Comparison of ENCODE assay signal across 1 cellular context in the genomic region with DNA sequence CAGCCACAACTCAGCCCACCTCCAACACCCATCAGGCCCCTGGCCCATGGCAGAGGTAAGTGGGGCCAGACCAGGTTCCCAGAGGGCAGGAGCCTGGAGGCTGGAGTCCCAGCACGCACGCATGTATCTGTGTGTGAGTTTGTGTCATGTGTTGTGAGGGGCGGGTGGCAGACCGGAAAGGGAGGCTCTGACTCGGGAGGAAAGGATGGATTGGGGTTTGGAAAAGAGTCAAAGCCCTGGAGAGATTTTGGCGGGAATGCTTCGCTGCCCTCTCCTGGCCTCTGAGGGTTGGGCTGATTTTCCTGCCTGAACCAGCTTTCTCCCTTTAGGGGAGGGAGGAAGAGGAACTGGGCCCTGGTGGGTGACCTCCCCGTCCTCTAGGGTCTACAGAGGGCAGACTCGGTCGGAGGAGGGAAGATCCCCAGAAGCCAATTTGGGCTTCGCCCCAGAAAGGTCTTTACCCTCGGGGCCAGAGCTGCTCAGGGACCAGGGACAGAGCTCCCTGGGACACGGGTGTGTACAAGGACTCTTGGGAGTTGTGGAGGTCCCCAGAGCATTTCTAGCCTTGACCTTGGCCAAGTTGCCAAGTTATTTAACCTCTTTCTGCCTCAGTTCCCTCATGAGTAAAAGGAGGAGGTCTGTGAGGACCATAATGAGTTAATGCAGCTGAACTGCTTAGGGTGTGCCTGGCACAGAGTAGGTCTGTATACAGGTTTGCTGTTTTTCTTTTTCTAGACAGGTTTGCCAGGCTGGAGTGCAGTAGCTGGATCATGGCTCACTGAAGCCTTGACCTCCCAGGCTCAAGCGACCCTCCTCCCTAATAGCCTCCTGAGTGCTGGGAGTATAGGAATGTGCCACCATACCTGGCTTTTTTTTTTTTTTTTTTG.
A peak's percentile ranks its signal among the peaks of the same experiment; 100 is the strongest.
TF ChIP-seq lines count a peak whose summit lies in the region.

No MANE protein-coding gene starts in this region.

TF ChIP-seq in K562, 482 proteins besides CTCF, POLR2A, EP300 and RAD21 (continued from another document and continues in another):
- TF ChIP-seq, protein P1, sequence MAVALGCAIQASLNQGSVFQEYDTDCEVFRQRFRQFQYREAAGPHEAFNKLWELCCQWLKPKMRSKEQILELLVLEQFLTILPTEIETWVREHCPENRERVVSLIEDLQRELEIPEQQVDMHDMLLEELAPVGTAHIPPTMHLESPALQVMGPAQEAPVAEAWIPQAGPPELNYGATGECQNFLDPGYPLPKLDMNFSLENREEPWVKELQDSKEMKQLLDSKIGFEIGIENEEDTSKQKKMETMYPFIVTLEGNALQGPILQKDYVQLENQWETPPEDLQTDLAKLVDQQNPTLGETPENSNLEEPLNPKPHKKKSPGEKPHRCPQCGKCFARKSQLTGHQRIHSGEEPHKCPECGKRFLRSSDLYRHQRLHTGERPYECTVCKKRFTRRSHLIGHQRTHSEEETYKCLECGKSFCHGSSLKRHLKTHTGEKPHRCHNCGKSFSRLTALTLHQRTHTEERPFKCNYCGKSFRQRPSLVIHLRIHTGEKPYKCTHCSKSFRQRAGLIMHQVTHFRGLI (CRISPR knock-in tag; IDR thresholded peaks at IDR 0.05): no peak
- TF ChIP-seq FOXJ2 (tag; IDR thresholded peaks at IDR 0.05) (no peak), POLR2AphosphoS2 (IDR thresholded peaks at IDR 0.05; ENCODE audit: low read length) (no peak), ZNF146 (CRISPR knock-in tag; IDR thresholded peaks at IDR 0.05; ENCODE audit: unreplicated experiment) (no peak), NFATC3 (IDR thresholded peaks at IDR 0.05) (no peak), ZNF785 (CRISPR knock-in tag; IDR thresholded peaks at IDR 0.05) (no peak), CHD2 (IDR thresholded peaks at IDR 0.05; ENCODE audit: low read depth, low read length) (no peak), CC2D1A (IDR thresholded peaks at IDR 0.05) (no peak), ERF (CRISPR knock-in tag; IDR thresholded peaks at IDR 0.05) (no peak), SRSF7 (optimal IDR thresholded peaks at IDR 0.05; ENCODE audit: low read depth, low read length) (no peak), E2F8 (IDR thresholded peaks at IDR 0.05; ENCODE audit: low read depth, partially characterized antibody) (peak; percentile 99), SNIP1 (IDR thresholded peaks at IDR 0.05; ENCODE audit: low read depth) (no peak), ARHGAP35 (IDR thresholded peaks at IDR 0.05; ENCODE audit: partially characterized antibody) (no peak), XRCC3 (IDR thresholded peaks at IDR 0.05) (no peak), STAT5B (CRISPR knock-in tag; IDR thresholded peaks at IDR 0.05) (no peak), HNRNPH1 (optimal IDR thresholded peaks at IDR 0.05; ENCODE audit: low read depth, low read length) (no peak), CHCHD3 (CRISPR knock-in tag; IDR thresholded peaks at IDR 0.05) (no peak), VEZF1 (CRISPR knock-in tag; IDR thresholded peaks at IDR 0.05) (peak; percentile 48; the same call in 1 of the 2 replicates), HSF4 (CRISPR knock-in tag; IDR thresholded peaks at IDR 0.05; ENCODE audit: borderline replicate concordance) (no peak), NONO (IDR thresholded peaks at IDR 0.05; ENCODE audit: low read depth in 2 of 2, low read length in 1 of 2) (no peak), ZNF354B (CRISPR knock-in tag; IDR thresholded peaks at IDR 0.05) (no peak), NEUROD1 (IDR thresholded peaks at IDR 0.05; ENCODE audit: borderline replicate concordance, low read depth, low read length, partially characterized antibody) (peak; percentile 27), NBN (IDR thresholded peaks at IDR 0.05; ENCODE audit: low read depth) (no peak), ZNF41 (CRISPR knock-in tag; conservative IDR thresholded peaks at IDR 0.05) (no peak), SIRT6 (IDR thresholded peaks at IDR 0.05; ENCODE audit: low read depth, low read length) (no peak), GTF2F1 (IDR thresholded peaks at IDR 0.05; ENCODE audit: low read depth, low read length) (no peak), TRIM25 (IDR thresholded peaks at IDR 0.05; ENCODE audit: borderline replicate concordance) (no peak), ETV1 (tag; conservative IDR thresholded peaks at IDR 0.05; ENCODE audit: low read depth) (peak; percentile 84), ZNF431 (CRISPR knock-in tag; IDR thresholded peaks at IDR 0.05) (0 out of 2 replicates have a peak, but pooled peaks have one; percentile 52), PURB (CRISPR knock-in tag; IDR thresholded peaks at IDR 0.05; ENCODE audit: low read depth) (no peak), ZKSCAN1 (IDR thresholded peaks at IDR 0.05; ENCODE audit: low read depth, low read length) (peak; percentile 56; the same call in 1 of the 2 replicates), CSDE1 (IDR thresholded peaks at IDR 0.05) (no peak), SREBF2 (CRISPR knock-in tag; IDR thresholded peaks at IDR 0.05) (no peak), NUFIP1 (IDR thresholded peaks at IDR 0.05; ENCODE audit: partially characterized antibody) (no peak), ZNF830 (CRISPR knock-in tag; IDR thresholded peaks at IDR 0.05) (no peak), NFIC (IDR thresholded peaks at IDR 0.05) (0 out of 2 replicates have a peak, but pooled peaks have one; percentile 34), MTF1 (CRISPR knock-in tag; IDR thresholded peaks at IDR 0.05; ENCODE audit: borderline replicate concordance) (no peak), FOXP1 (CRISPR knock-in tag; IDR thresholded peaks at IDR 0.05) (no peak), MAX (CRISPR knock-in tag; IDR thresholded peaks at IDR 0.05) (peak; percentile 13; the same call in 1 of the 2 replicates), UBTF (IDR thresholded peaks at IDR 0.05; ENCODE audit: borderline replicate concordance in 1 of 2, low read depth in 2 of 2, low read length in 2 of 2) (no peak), YY1 (IDR thresholded peaks at IDR 0.05; ENCODE audit: borderline replicate concordance in 1 of 3, control insufficient read depth in 1 of 3, extremely low read depth in 1 of 3, insufficient read depth in 3 of 3, insufficient read length in 1 of 3, insufficient replicate concordance in 2 of 3, low read depth in 1 of 3, low read length in 2 of 3) (no peak)
- TF ChIP-seq, protein P2, sequence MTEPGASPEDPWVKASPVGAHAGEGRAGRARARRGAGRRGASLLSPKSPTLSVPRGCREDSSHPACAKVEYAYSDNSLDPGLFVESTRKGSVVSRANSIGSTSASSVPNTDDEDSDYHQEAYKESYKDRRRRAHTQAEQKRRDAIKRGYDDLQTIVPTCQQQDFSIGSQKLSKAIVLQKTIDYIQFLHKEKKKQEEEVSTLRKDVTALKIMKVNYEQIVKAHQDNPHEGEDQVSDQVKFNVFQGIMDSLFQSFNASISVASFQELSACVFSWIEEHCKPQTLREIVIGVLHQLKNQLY (CRISPR knock-in tag; conservative IDR thresholded peaks at IDR 0.05): no peak
- TF ChIP-seq, protein P3, sequence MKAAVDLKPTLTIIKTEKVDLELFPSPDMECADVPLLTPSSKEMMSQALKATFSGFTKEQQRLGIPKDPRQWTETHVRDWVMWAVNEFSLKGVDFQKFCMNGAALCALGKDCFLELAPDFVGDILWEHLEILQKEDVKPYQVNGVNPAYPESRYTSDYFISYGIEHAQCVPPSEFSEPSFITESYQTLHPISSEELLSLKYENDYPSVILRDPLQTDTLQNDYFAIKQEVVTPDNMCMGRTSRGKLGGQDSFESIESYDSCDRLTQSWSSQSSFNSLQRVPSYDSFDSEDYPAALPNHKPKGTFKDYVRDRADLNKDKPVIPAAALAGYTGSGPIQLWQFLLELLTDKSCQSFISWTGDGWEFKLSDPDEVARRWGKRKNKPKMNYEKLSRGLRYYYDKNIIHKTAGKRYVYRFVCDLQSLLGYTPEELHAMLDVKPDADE (conservative IDR thresholded peaks at IDR 0.05; ENCODE audit: control insufficient read depth, low read depth, low read length): no peak
- TF ChIP-seq, protein P4, sequence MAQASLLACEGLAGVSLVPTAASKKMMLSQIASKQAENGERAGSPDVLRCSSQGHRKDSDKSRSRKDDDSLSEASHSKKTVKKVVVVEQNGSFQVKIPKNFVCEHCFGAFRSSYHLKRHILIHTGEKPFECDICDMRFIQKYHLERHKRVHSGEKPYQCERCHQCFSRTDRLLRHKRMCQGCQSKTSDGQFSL (CRISPR knock-in tag; IDR thresholded peaks at IDR 0.05): 0 out of 2 replicates have a peak, but pooled peaks have one; percentile 39
- TF ChIP-seq, protein P4 (tag; IDR thresholded peaks at IDR 0.05): no peak
- TF ChIP-seq, protein P5, sequence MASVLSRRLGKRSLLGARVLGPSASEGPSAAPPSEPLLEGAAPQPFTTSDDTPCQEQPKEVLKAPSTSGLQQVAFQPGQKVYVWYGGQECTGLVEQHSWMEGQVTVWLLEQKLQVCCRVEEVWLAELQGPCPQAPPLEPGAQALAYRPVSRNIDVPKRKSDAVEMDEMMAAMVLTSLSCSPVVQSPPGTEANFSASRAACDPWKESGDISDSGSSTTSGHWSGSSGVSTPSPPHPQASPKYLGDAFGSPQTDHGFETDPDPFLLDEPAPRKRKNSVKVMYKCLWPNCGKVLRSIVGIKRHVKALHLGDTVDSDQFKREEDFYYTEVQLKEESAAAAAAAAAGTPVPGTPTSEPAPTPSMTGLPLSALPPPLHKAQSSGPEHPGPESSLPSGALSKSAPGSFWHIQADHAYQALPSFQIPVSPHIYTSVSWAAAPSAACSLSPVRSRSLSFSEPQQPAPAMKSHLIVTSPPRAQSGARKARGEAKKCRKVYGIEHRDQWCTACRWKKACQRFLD (CRISPR knock-in tag; IDR thresholded peaks at IDR 0.05): no peak
- TF ChIP-seq, protein P6, sequence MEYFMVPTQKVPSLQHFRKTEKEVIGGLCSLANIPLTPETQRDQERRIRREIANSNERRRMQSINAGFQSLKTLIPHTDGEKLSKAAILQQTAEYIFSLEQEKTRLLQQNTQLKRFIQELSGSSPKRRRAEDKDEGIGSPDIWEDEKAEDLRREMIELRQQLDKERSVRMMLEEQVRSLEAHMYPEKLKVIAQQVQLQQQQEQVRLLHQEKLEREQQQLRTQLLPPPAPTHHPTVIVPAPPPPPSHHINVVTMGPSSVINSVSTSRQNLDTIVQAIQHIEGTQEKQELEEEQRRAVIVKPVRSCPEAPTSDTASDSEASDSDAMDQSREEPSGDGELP (CRISPR knock-in tag; IDR thresholded peaks at IDR 0.05; ENCODE audit: borderline replicate concordance): peak; percentile 47
